1 cellular context compared by ENCODE assay signal in the genomic region with DNA sequence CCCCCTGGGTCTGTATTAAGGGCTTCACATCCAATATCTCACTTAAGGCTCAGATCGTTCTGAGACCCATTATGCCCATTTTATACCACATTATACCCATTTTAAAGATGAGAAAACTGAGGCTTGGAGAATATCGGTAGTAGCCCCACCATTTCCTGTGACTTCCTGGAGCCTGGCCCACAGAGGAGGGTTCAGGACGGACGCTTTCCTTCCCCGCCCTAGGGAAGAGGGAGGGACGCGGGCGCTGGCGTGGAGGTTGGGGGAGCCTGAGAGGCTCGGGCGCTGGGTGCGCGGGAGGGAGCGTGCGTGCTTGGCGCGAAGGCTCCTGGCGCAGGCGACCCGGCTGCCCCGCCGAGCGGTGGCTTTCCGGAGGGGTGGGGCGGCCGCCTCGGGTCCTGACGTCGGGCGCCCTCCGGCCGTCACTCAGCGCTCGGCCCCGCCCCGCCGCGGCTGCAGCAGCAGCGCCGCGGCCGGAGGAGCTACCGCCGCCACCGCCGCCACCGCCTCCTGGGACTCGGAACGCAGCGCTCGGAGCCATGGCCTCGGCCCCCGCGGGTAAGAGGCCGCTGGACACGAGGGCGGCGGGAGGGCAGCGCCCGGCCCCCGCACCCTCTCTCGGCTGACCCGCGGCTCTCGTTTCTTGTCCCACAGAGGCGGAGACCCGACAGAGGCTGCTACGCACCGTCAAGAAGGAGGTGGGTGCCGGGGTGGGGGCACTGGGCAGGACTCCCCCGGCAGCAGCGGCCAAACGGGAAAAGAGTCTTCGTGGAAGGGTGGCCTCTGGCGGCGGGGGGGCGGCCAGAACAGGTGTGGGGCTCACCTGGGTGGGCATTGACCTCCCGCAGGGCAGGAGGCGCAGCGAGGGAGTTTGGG.
A peak's percentile ranks its signal among the peaks of the same experiment; 100 is the strongest.
TF ChIP-seq lines count a peak whose summit lies in the region.

A gene with protein sequence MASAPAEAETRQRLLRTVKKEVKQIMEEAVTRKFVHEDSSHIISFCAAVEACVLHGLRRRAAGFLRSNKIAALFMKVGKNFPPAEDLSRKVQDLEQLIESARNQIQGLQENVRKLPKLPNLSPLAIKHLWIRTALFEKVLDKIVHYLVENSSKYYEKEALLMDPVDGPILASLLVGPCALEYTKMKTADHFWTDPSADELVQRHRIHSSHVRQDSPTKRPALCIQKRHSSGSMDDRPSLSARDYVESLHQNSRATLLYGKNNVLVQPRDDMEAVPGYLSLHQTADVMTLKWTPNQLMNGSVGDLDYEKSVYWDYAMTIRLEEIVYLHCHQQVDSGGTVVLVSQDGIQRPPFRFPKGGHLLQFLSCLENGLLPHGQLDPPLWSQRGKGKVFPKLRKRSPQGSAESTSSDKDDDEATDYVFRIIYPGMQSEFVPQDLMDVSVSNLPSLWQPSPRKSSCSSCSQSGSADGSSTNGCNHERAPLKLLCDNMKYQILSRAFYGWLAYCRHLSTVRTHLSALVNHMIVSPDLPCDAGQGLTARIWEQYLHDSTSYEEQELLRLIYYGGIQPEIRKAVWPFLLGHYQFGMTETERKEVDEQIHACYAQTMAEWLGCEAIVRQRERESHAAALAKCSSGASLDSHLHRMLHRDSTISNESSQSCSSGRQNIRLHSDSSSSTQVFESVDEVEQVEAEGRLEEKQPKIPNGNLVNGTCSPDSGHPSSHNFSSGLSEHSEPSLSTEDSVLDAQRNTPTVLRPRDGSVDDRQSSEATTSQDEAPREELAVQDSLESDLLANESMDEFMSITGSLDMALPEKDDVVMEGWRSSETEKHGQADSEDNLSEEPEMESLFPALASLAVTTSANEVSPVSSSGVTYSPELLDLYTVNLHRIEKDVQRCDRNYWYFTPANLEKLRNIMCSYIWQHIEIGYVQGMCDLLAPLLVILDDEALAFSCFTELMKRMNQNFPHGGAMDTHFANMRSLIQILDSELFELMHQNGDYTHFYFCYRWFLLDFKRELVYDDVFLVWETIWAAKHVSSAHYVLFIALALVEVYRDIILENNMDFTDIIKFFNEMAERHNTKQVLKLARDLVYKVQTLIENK (plus strand): TSS at position 422 of the 873 bp plus-strand sequence. CDS start 115 bp downstream, at position 537.

TF ChIP-seq in K562, 482 proteins besides CTCF, POLR2A, EP300 and RAD21 (continued from another document and continues in another):
- peak in 1 of 2 experiments; percentile 50; a peak in 2 of 4 replicates for TF ChIP-seq MNT (conservative IDR thresholded peaks at IDR 0.05)
- peak; percentile 94 for TF ChIP-seq L3MBTL2 (IDR thresholded peaks at IDR 0.05)
- no peak for TF ChIP-seq PRDM10 (IDR thresholded peaks at IDR 0.05; ENCODE audit: partially characterized antibody)
- no peak for TF ChIP-seq CEBPG (CRISPR knock-in tag; IDR thresholded peaks at IDR 0.05)
- no peak for TF ChIP-seq CEBPG (tag; conservative IDR thresholded peaks at IDR 0.05 in 1 of 2, IDR thresholded peaks at IDR 0.05 in 1 of 2)
- peak; percentile 89; the same call in 1 of the 2 replicates for TF ChIP-seq HDGF (IDR thresholded peaks at IDR 0.05)
- TF ChIP-seq EP400 (IDR thresholded peaks at IDR 0.05) = no peak
- TF ChIP-seq CBX8 (IDR thresholded peaks at IDR 0.05; ENCODE audit: borderline replicate concordance, extremely low read depth, low read depth, low read length, poor library complexity, severe bottlenecking) = no peak
- TF ChIP-seq SUPT5H (IDR thresholded peaks at IDR 0.05) = no peak
- TF ChIP-seq GABPA (tag; conservative IDR thresholded peaks at IDR 0.05; ENCODE audit: low read depth) = no peak
- TF ChIP-seq ZFP30 (CRISPR knock-in tag; IDR thresholded peaks at IDR 0.05; ENCODE audit: borderline replicate concordance) = no peak
- TF ChIP-seq THRA (IDR thresholded peaks at IDR 0.05) = no peak
- no peak for TF ChIP-seq XRCC4 (IDR thresholded peaks at IDR 0.05; ENCODE audit: extremely low read depth, insufficient read depth, insufficient read length)
- 0 out of 2 replicates have a peak, but pooled peaks have one; percentile 11 for TF ChIP-seq GMEB1 (CRISPR knock-in tag; IDR thresholded peaks at IDR 0.05)
- TF ChIP-seq, protein P1, sequence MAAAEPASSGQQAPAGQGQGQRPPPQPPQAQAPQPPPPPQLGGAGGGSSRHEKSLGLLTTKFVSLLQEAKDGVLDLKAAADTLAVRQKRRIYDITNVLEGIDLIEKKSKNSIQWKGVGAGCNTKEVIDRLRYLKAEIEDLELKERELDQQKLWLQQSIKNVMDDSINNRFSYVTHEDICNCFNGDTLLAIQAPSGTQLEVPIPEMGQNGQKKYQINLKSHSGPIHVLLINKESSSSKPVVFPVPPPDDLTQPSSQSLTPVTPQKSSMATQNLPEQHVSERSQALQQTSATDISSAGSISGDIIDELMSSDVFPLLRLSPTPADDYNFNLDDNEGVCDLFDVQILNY (CRISPR knock-in tag; IDR thresholded peaks at IDR 0.05) = no peak
- no peak for TF ChIP-seq SRF (CRISPR knock-in tag; IDR thresholded peaks at IDR 0.05)
- no peak for TF ChIP-seq ATF1 (CRISPR knock-in tag; IDR thresholded peaks at IDR 0.05)
- peak; percentile 77 for TF ChIP-seq ATF1 (tag; IDR thresholded peaks at IDR 0.05)
- TF ChIP-seq BCOR (IDR thresholded peaks at IDR 0.05) = peak; percentile 100
- peak in 1 of 2 experiments; percentile 77; a peak in 2 of 3 replicates for TF ChIP-seq CBX3 (IDR thresholded peaks at IDR 0.05; ENCODE audit: borderline replicate concordance in 1 of 2, low read length in 2 of 2)
- no peak for TF ChIP-seq TOE1 (IDR thresholded peaks at IDR 0.05; ENCODE audit: borderline replicate concordance)
- no peak for TF ChIP-seq TOE1 (CRISPR knock-in tag; IDR thresholded peaks at IDR 0.05; ENCODE audit: borderline replicate concordance, low read depth)
- no peak for TF ChIP-seq THRAP3 (IDR thresholded peaks at IDR 0.05; ENCODE audit: borderline replicate concordance)
- TF ChIP-seq VEZF1 (CRISPR knock-in tag; IDR thresholded peaks at IDR 0.05) = peak; percentile 57
- no peak for TF ChIP-seq ZNF699 (CRISPR knock-in tag; IDR thresholded peaks at IDR 0.05; ENCODE audit: insufficient replicate concordance)
- TF ChIP-seq STAG1 (CRISPR knock-in tag; IDR thresholded peaks at IDR 0.05; ENCODE audit: borderline replicate concordance) = no peak
- 0 out of 2 replicates have a peak, but pooled peaks have one; percentile 12 for TF ChIP-seq ESRRA (IDR thresholded peaks at IDR 0.05; ENCODE audit: borderline replicate concordance, low read depth)
- TF ChIP-seq ARHGAP35 (IDR thresholded peaks at IDR 0.05; ENCODE audit: partially characterized antibody) = no peak
- no peak for TF ChIP-seq DDX20 (tag; IDR thresholded peaks at IDR 0.05; ENCODE audit: low read depth)
- TF ChIP-seq ZNF212 (CRISPR knock-in tag; IDR thresholded peaks at IDR 0.05) = no peak
- peak; percentile 79 for TF ChIP-seq MEIS2 (IDR thresholded peaks at IDR 0.05; ENCODE audit: partially characterized antibody)
- TF ChIP-seq MIER1 (IDR thresholded peaks at IDR 0.05; ENCODE audit: low read depth) = peak; percentile 45; the same call in 1 of the 2 replicates
- TF ChIP-seq ZNF644 (tag; IDR thresholded peaks at IDR 0.05; ENCODE audit: low read depth) = no peak
